ENCODE assay signal across 23 cellular contexts in genomic region chr14:57383125-57383524, GRCh38.
"Had no signal": no experiment of that assay in that cellular context is flagged by ENCODE, and none has a peak within 500 bp of the region (broad histone marks: within the 10 kb centered on the region; RNA-seq: fewer than 3 reads in every experiment).

No MANE protein-coding gene starts in this region.

- H3K9me3 Mint-ChIP-seq: activated B cell treated with CpG ODN at 0.5 μM for 24 hours; activated CD4-positive, alpha-beta memory T cell treated with anti-CD3 and anti-CD28 coated beads for 36 hours; activated naive CD8-positive, alpha-beta T cell treated with anti-CD3 and anti-CD28 coated beads for 36 hours; activated T-helper 1 cell treated with anti-CD3 and anti-CD28 coated beads, Interleukin-12 subunit alpha, Interleukin-12 subunit beta, Interleukin-2, Interleukin-4 antibody, amounts not matched to agents 30 ng/mL and 10 ng/mL and 1 ng/mL, durations not matched to agents 14 hours and 24 hours and 36 hours; effector memory CD8-positive, alpha-beta T cell; naive thymus-derived CD4-positive, alpha-beta T cell; neural progenitor cell; stimulated activated memory B cell treated with anti-CD40 and anti-IgM and Interleukin-4, amounts not matched to agents 10 μg/mL and 1 μg/mL and 100 μg/mL, for 72 hours had no signal

- H3K27me3 Mint-ChIP-seq: activated CD4-positive, alpha-beta memory T cell treated with anti-CD3 and anti-CD28 coated beads for 36 hours; activated naive CD8-positive, alpha-beta T cell treated with anti-CD3 and anti-CD28 coated beads for 36 hours; stimulated activated memory B cell treated with anti-CD40 and anti-IgM and Interleukin-4, amounts not matched to agents 10 μg/mL and 1 μg/mL and 100 μg/mL, for 72 hours had no signal

- H3K27ac ChIP-seq: body of pancreas, heart left ventricle, neural progenitor cell, ovary, psoas muscle, spleen, thoracic aorta, upper lobe of right lung had no signal

- H3K36me3 Mint-ChIP-seq: activated CD4-positive, alpha-beta memory T cell treated with anti-CD3 and anti-CD28 coated beads for 36 hours; activated naive CD8-positive, alpha-beta T cell treated with anti-CD3 and anti-CD28 coated beads for 36 hours; memory B cell; naive thymus-derived CD4-positive, alpha-beta T cell; neural progenitor cell; stimulated activated memory B cell treated with anti-CD40 and anti-IgM and Interleukin-4, amounts not matched to agents 10 μg/mL and 1 μg/mL and 100 μg/mL, for 72 hours had no signal

- H2AFZ ChIP-seq: neural progenitor cell had no signal

- DNase-seq: activated B cell treated with CpG ODN at 0.5 μM for 24 hours; activated CD4-positive, alpha-beta memory T cell treated with anti-CD3 and anti-CD28 coated beads for 36 hours; activated CD4-positive, alpha-beta T cell treated with anti-CD3 and anti-CD28 coated beads for 4 hours; activated naive CD8-positive, alpha-beta T cell treated with anti-CD3 and anti-CD28 coated beads for 36 hours; activated T-cell treated with anti-CD3 and anti-CD28 coated beads for 4 hours; amniotic stem cell; body of pancreas; effector memory CD8-positive, alpha-beta T cell; foreskin melanocyte; heart left ventricle; left ventricle myocardium superior; naive thymus-derived CD4-positive, alpha-beta T cell; ovary; psoas muscle; right cardiac atrium; spleen; stimulated activated CD4-positive, alpha-beta T cell treated with anti-CD3 and anti-CD28 coated beads, Interleukin-4, amount 100 ng/mL, for 4 hours; upper lobe of right lung had no signal

- H3K27ac Mint-ChIP-seq: activated B cell treated with CpG ODN at 0.5 μM for 24 hours; activated CD4-positive, alpha-beta memory T cell treated with anti-CD3 and anti-CD28 coated beads for 36 hours; activated naive CD8-positive, alpha-beta T cell treated with anti-CD3 and anti-CD28 coated beads for 36 hours; activated T-helper 1 cell treated with anti-CD3 and anti-CD28 coated beads, Interleukin-12 subunit alpha, Interleukin-12 subunit beta, Interleukin-2, Interleukin-4 antibody, amounts not matched to agents 30 ng/mL and 10 ng/mL and 1 ng/mL, durations not matched to agents 14 hours and 24 hours and 36 hours; effector memory CD8-positive, alpha-beta T cell; memory B cell; naive thymus-derived CD4-positive, alpha-beta T cell; neural progenitor cell; stimulated activated memory B cell treated with anti-CD40 and anti-IgM and Interleukin-4, amounts not matched to agents 10 μg/mL and 1 μg/mL and 100 μg/mL, for 72 hours had no signal

- H3K36me3 ChIP-seq: heart left ventricle, neural progenitor cell, ovary, spleen, thoracic aorta, upper lobe of right lung had no signal

- H3K9me3 ChIP-seq: body of pancreas, heart left ventricle, ovary, psoas muscle, spleen, thoracic aorta, upper lobe of right lung had no signal

- H3K4me1 ChIP-seq: body of pancreas, heart left ventricle, psoas muscle, spleen, upper lobe of right lung had no signal

- H3K4me3 Mint-ChIP-seq: activated B cell treated with CpG ODN at 0.5 μM for 24 hours; activated CD4-positive, alpha-beta memory T cell treated with anti-CD3 and anti-CD28 coated beads for 36 hours; activated naive CD8-positive, alpha-beta T cell treated with anti-CD3 and anti-CD28 coated beads for 36 hours; activated T-helper 1 cell treated with anti-CD3 and anti-CD28 coated beads, Interleukin-12 subunit alpha, Interleukin-12 subunit beta, Interleukin-2, Interleukin-4 antibody, amounts not matched to agents 30 ng/mL and 10 ng/mL and 1 ng/mL, durations not matched to agents 14 hours and 24 hours and 36 hours; effector memory CD8-positive, alpha-beta T cell; memory B cell; naive thymus-derived CD4-positive, alpha-beta T cell; neural progenitor cell; stimulated activated memory B cell treated with anti-CD40 and anti-IgM and Interleukin-4, amounts not matched to agents 10 μg/mL and 1 μg/mL and 100 μg/mL, for 72 hours had no signal

- H3K4me1 Mint-ChIP-seq: activated B cell treated with CpG ODN at 0.5 μM for 24 hours had no signal

- H3K4me3 ChIP-seq: body of pancreas, heart left ventricle, neural progenitor cell, ovary, psoas muscle, spleen, thoracic aorta, upper lobe of right lung had no signal

- H3K27me3 ChIP-seq: body of pancreas, heart left ventricle, neural progenitor cell, ovary, spleen, upper lobe of right lung had no signal

- H3K9ac ChIP-seq: neural progenitor cell had no signal

- H3K4me2 ChIP-seq: neural progenitor cell had no signal
